Comparison of ENCODE assay signal across 25 cellular contexts in the genomic region with DNA sequence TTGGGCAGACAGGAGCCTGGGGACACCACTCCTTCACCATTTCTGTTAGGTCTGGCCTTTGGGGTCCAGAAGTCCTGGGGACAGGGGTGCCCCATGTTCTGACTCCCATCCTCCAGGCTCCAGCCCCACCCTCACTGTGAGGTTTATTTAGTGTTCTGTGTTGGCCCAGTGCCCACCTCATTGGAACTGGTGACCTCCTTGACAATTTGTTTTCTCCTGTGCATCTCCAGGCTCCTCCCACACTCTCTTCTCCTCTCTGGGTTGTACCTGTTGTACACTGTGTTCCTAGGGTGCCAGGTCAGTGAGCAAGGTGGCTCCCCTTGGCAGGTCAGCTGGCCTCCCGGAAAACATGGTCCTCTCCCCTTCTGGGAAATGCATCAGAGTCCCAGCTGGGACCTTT.
"Had no signal": no experiment of that assay in that cellular context is flagged by ENCODE, and none has a peak within 500 bp of the region (broad histone marks: within the 10 kb centered on the region; RNA-seq: fewer than 3 reads in every experiment).

No MANE protein-coding gene starts in this region.

- H3K4me1 ChIP-seq: stomach, suprapubic skin, testis, tibial artery, upper lobe of left lung, uterus had no signal

- H3K27me3 ChIP-seq: testis, tibial artery, tibial nerve, transverse colon, upper lobe of left lung, upper lobe of right lung, uterus, vagina had no signal

- H3K36me3 ChIP-seq: stomach, suprapubic skin, thoracic aorta, tibial artery, tibial nerve, transverse colon, upper lobe of left lung, upper lobe of right lung, uterus, vagina had no signal

- H3K27ac ChIP-seq: stomach, suprapubic skin, testis, thoracic aorta, tibial artery, tibial nerve, transverse colon, upper lobe of left lung, upper lobe of right lung, uterus, vagina had no signal

- H3K4me3 ChIP-seq: stomach, suprapubic skin, testis, thoracic aorta, tibial artery, tibial nerve, transverse colon, upper lobe of left lung, upper lobe of right lung, uterus, vagina had no signal

- DNase-seq: stimulated activated CD4-positive, alpha-beta T cell treated with anti-CD3 and anti-CD28 coated beads, Interleukin-2, amount 100 ng/mL, for 48 hours; stimulated activated CD4-positive, alpha-beta T cell treated with anti-CD3 and anti-CD28 coated beads, Interleukin-4, amount 100 ng/mL, for 1 hour; stimulated activated CD4-positive, alpha-beta T cell treated with anti-CD3 and anti-CD28 coated beads, Interleukin-4, amount 100 ng/mL, for 24 hours; stimulated activated CD4-positive, alpha-beta T cell treated with anti-CD3 and anti-CD28 coated beads, Interleukin-4, amount 100 ng/mL, for 4 hours; stimulated activated CD8-positive, alpha-beta memory T cell treated with anti-CD3 and anti-CD28 coated beads, Interleukin-4, amount 100 ng/mL, for 48 hours; stimulated activated naive B cell treated with anti-CD40 and anti-IgM and Interleukin-4, amounts not matched to agents 10 μg/mL and 1 μg/mL and 100 μg/mL, for 72 hours; stimulated activated naive CD4-positive, alpha-beta T cell; stimulated activated naive CD4-positive, alpha-beta T cell treated with Interleukin-2 at 50 U/mL for 16 hours; stimulated activated naive CD8-positive, alpha-beta T cell treated with anti-CD3 and anti-CD28 coated beads, Interleukin-15, amount 100 ng/mL, for 72 hours; stimulated activated naive CD8-positive, alpha-beta T cell treated with anti-CD3 and anti-CD28 coated beads, Interleukin-15, Interleukin-2, amounts not matched to agents 100 U/mL and 50 U/mL, for 24 hours; stomach; substantia nigra; testis; tibial artery; transverse colon; trophoblast cell; upper lobe of left lung; upper lobe of right lung; uterus had no signal

- ATAC-seq: stimulated activated effector memory CD8-positive, alpha-beta T cell treated with anti-CD3 and anti-CD28 coated beads, Interleukin-12 subunit alpha, Interleukin-12 subunit beta, amount 100 ng/mL, for 72 hours; stimulated activated memory B cell treated with anti-CD40 and anti-IgM and Interleukin-4, amounts not matched to agents 10 μg/mL and 1 μg/mL and 100 μg/mL, for 72 hours; stimulated activated naive B cell treated with anti-CD40 and anti-IgM and Interleukin-4, amounts not matched to agents 10 μg/mL and 1 μg/mL and 100 μg/mL, for 72 hours; stimulated activated naive CD8-positive, alpha-beta T cell treated with anti-CD3 and anti-CD28 coated beads, Interleukin-15, amount 100 ng/mL, for 72 hours; stimulated activated naive CD8-positive, alpha-beta T cell treated with anti-CD3 and anti-CD28 coated beads, Interleukin-15, Interleukin-2, amounts not matched to agents 100 U/mL and 50 U/mL, for 24 hours; upper lobe of right lung had no signal

- H3K9me3 ChIP-seq: suprapubic skin, testis, thoracic aorta, tibial artery, tibial nerve, transverse colon, upper lobe of left lung, upper lobe of right lung, uterus, vagina had no signal
